In the genomic region with DNA sequence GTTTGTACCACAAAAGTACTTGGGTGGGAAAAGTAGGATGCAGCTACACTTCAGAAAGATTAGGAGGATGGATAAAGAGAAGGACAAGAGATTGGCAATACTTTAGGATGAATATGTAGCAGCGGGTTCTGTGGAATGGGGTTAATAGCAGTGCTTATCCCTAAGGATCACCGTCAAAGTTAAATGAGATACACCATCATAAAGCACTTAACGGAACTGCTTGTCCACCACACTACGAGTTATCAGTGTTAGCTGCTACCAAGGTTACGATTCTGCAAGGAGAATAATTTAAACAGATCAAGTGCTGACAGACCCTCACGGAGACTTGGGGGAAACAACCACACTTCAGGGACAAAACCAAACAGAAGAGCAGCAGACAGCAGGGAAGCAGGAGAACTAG, we compare ENCODE assay signal across 2 cellular contexts.
A peak's percentile ranks its signal among the peaks of the same experiment; 100 is the strongest.
TF ChIP-seq lines count a peak whose summit lies in the region.

No MANE protein-coding gene starts in this region.

TF ChIP-seq in A549, 52 proteins besides CTCF, POLR2A, EP300 and RAD21:
- TF ChIP-seq ZC3H11A (IDR thresholded peaks at IDR 0.05) (no peak), GATA3 (IDR thresholded peaks at IDR 0.05; ENCODE audit: borderline replicate concordance) (no peak), KDM5A (IDR thresholded peaks at IDR 0.05) (no peak), PHF8 (IDR thresholded peaks at IDR 0.05; ENCODE audit: borderline replicate concordance, low read depth) (no peak), HOXA7 (CRISPR knock-in tag; IDR thresholded peaks at IDR 0.05) (no peak), ZNF302 (CRISPR knock-in tag; IDR thresholded peaks at IDR 0.05) (no peak), BHLHE40 (IDR thresholded peaks at IDR 0.05; ENCODE audit: low read depth, low read length) (no peak)

TF ChIP-seq in K562, 482 proteins besides CTCF, POLR2A, EP300 and RAD21:
- no peak for TF ChIP-seq MED1 (CRISPR knock-in tag; IDR thresholded peaks at IDR 0.05; ENCODE audit: borderline replicate concordance)
- TF ChIP-seq RFX1 (IDR thresholded peaks at IDR 0.05): peak; percentile 47; the same call in 1 of the 2 replicates
